Comparison of ENCODE assay signal across 10 cellular contexts in genomic region chrX:10617964-10618342, GRCh38. TPM values are rescaled to one million over a fixed set of nuclear protein-coding genes. Genes with fewer than 3 reads are reported as not detected.
DNase-seq lines count a peak whose midpoint lies in the region; TF ChIP-seq lines count a peak whose summit lies in the region.
"Had no signal": no experiment of that assay in that cellular context is flagged by ENCODE, and none has a peak within 500 bp of the region (broad histone marks: within the 10 kb centered on the region; RNA-seq: fewer than 3 reads in every experiment).

No MANE protein-coding gene starts in this region.

- H2BK5ac ChIP-seq in mesenchymal stem cell (ENCODE audit: low read depth, low read length, poor library complexity, severe bottlenecking) = no peak overlapping the region

- H3K79me1 ChIP-seq in mesenchymal stem cell (replicated peaks; ENCODE audit: low read length, poor library complexity, severe bottlenecking) = no peaks in the 10 kb centered on the region

- H3K9me3 Mint-ChIP-seq in brain = peaks cover 0 to 7% (median 0%) of the 10 kb centered on the region in 5 experiments

- CTCF ChIA-PET in AG04450 (lab: Charles Lee) = interaction anchor here (0.5 to 2.9 kb wide), 3 partner anchors 105 to 484 kb away, joined by 3 to 28 read pairs (median 3); no protein-coding TSS in a partner anchor
- CTCF ChIA-PET in OCI-LY7 (lab: Charles Lee; ENCODE audit: unreplicated experiment) = no interaction called here

- peaks cover 75% of the 10 kb centered on the region for H3K4me1 Mint-ChIP-seq in brain

- no peak overlapping the region for H3K23ac ChIP-seq in mesenchymal stem cell (ENCODE audit: low read length in 2 of 2)

- no peak overlapping the region for H2BK15ac ChIP-seq in mesenchymal stem cell (ENCODE audit: low read depth, poor library complexity, severe bottlenecking)

- H4K8ac ChIP-seq in mesenchymal stem cell (ENCODE audit: low read length) = no peak overlapping the region

- H4K20me1 ChIP-seq in OCI-LY7 (ENCODE audit: insufficient read depth, low read length) = no peaks in the 10 kb centered on the region

- no peak overlapping the region for H2BK12ac ChIP-seq in mesenchymal stem cell (ENCODE audit: low read length in 2 of 2)

- peaks cover 4% of the 10 kb centered on the region for H3K27me3 Mint-ChIP-seq in brain

- POLR2A ChIA-PET in AG04450 (lab: Yijun Ruan, JAX) (no interaction called here), OCI-LY7 (lab: Charles Lee) (no interaction called here)

- no TSS peak for BruUV-seq in OCI-LY7 (replicated peaks; lab: Mats Ljungman, UMichigan)

- no peaks in the 10 kb centered on the region for H3K36me3 Mint-ChIP-seq in brain

- H2BK120ac ChIP-seq in mesenchymal stem cell (ENCODE audit: low read depth, low read length) = no peak overlapping the region

- H3K4ac ChIP-seq in mesenchymal stem cell (ENCODE audit: low read depth in 1 of 2, low read length in 2 of 2) = no peak overlapping the region

- H3K79me2 ChIP-seq in OCI-LY7 (ENCODE audit: insufficient read depth, low read depth, low read length) = no peaks in the 10 kb centered on the region

- H3K27me3 ChIP-seq in AG04450 (ENCODE audit: control insufficient read depth, insufficient read depth, low read length) (no peaks in the 10 kb centered on the region), mesenchymal stem cell (ENCODE audit: control insufficient read depth in 1 of 2, insufficient read depth in 1 of 2, low read length in 2 of 2) (no peaks in the 10 kb centered on the region)

- 31% methylated on average over 3 of the region's 3 CpGs for WGBS in mesenchymal stem cell

- H3K9ac ChIP-seq in mesenchymal stem cell (ENCODE audit: low read length) = peak overlapping the region; percentile 27

- no peaks in the 10 kb centered on the region for H3K36me3 ChIP-seq in mesenchymal stem cell (ENCODE audit: control insufficient read depth in 1 of 2, insufficient read depth in 2 of 2, low read depth in 1 of 2, low read length in 2 of 2)
- no peaks in the 10 kb centered on the region for H3K36me3 ChIP-seq in OCI-LY7 (ENCODE audit: insufficient read depth, low read length)
- H3K36me3 ChIP-seq: spleen had no signal

- H3K4me3 ChIP-seq in AG04450 (ENCODE audit: low read depth, low read length) = peak overlapping the region; percentile 73
- H3K4me3 ChIP-seq in mesenchymal stem cell (ENCODE audit: insufficient read depth in 1 of 2, low read depth in 1 of 2, low read length in 2 of 2) = peak overlapping the region in 1 of 2 experiments; percentile 83
- H3K4me3 ChIP-seq in OCI-LY7 (ENCODE audit: low read depth, low read length, poor library complexity, severe bottlenecking) = no peak overlapping the region
- H3K4me3 ChIP-seq: spleen had no signal

- DNase-seq in AG04450 (ENCODE audit: low read depth, low spot score) = no peak
- DNase-seq in LHCN-M2 (ENCODE audit: low read depth) = peak; percentile 68
- DNase-seq in mesenchymal stem cell = no peak
- no peak for DNase-seq in OCI-LY7 (ENCODE audit: low spot score)
- no peak for DNase-seq in KG1 (lab: John Stamatoyannopoulos, UW)
- no peak for DNase-seq in stimulated activated naive CD4-positive, alpha-beta T cell (lab: John Stamatoyannopoulos, UW)
- DNase-seq in CD1c-positive myeloid dendritic cell (ENCODE audit: extremely low spot score) = no peak
- DNase-seq: effector memory CD8-positive, alpha-beta T cell; spleen had no signal

- no peak overlapping the region for H2AK5ac ChIP-seq in mesenchymal stem cell (ENCODE audit: low read length, severe bottlenecking)

- no peak overlapping the region for H3K18ac ChIP-seq in mesenchymal stem cell (ENCODE audit: low read depth in 1 of 2, low read length in 2 of 2)

- no peak overlapping the region for H3K14ac ChIP-seq in mesenchymal stem cell (ENCODE audit: low read length in 2 of 2)

- peaks cover 1% of the 10 kb centered on the region for H3K4me1 ChIP-seq in mesenchymal stem cell (ENCODE audit: control insufficient read depth, insufficient read depth, low read depth, low read length)
- H3K4me1 ChIP-seq in OCI-LY7 (ENCODE audit: insufficient read depth, low read length, poor library complexity, severe bottlenecking) = no peaks in the 10 kb centered on the region

- H3K9me3 ChIP-seq in AG04450 (ENCODE audit: control insufficient read depth, insufficient read depth, low read length) (no peaks in the 10 kb centered on the region), mesenchymal stem cell (ENCODE audit: control insufficient read depth, low read length) (no peaks in the 10 kb centered on the region), OCI-LY7 (ENCODE audit: low read length) (no peaks in the 10 kb centered on the region)
- H3K9me3 ChIP-seq: spleen had no signal

- peak overlapping the region; percentile 87 to 92 (median 91) for H3K4me3 Mint-ChIP-seq in brain
- H3K4me3 Mint-ChIP-seq: effector memory CD8-positive, alpha-beta T cell had no signal

- intact Hi-C loops in OCI-LY7 (cut with micrococcal nuclease; ENCODE audit: unreplicated experiment) = loop anchor here (10.0 kb wide), 1 partner anchor 623 kb away; no protein-coding TSS in a partner anchor

- H4K91ac ChIP-seq in mesenchymal stem cell (ENCODE audit: low read length) = no peak overlapping the region

- H3K27ac ChIP-seq in AG04450 (ENCODE audit: low read depth, low read length) (no peak overlapping the region), mesenchymal stem cell (ENCODE audit: low read length, poor library complexity, severe bottlenecking) (no peak overlapping the region), OCI-LY7 (ENCODE audit: low read depth, low read length, poor library complexity, severe bottlenecking) (no peak overlapping the region)
- H3K27ac ChIP-seq: spleen had no signal

- H3K27ac Mint-ChIP-seq in brain = peak overlapping the region; percentile 79 to 90 (median 84)
- H3K27ac Mint-ChIP-seq: effector memory CD8-positive, alpha-beta T cell had no signal

- TF ChIP-seq CTCF in AG04450 (IDR thresholded peaks at IDR 0.05; ENCODE audit: low read depth, low read length) (no peak), brain (conservative IDR thresholded peaks at IDR 0.05) (no peak), OCI-LY7 (conservative IDR thresholded peaks at IDR 0.05; ENCODE audit: low read length) (no peak)

- H3K4me2 ChIP-seq in mesenchymal stem cell (ENCODE audit: low read length, poor library complexity, severe bottlenecking) (peak overlapping the region; percentile 14), OCI-LY7 (ENCODE audit: low read length) (no peak overlapping the region)

- no peak overlapping the region for H2AFZ ChIP-seq in mesenchymal stem cell (ENCODE audit: low read depth, low read length)
- no peak overlapping the region for H2AFZ ChIP-seq in OCI-LY7 (ENCODE audit: low read length)

- H3K9me2 ChIP-seq in OCI-LY7 (ENCODE audit: insufficient read depth, low read length) = no peaks in the 10 kb centered on the region

RNA-seq across cellular contexts. Expression of gene MID1, which starts 2.4 kb away (rescaled TPM):
- 37.5 and 42.0 TPM in 2 replicates for polyA plus RNA-seq in AG04450 (2011; rRNA removed)
- polyA minus RNA-seq in AG04450 (2011; rRNA and poly(A)+ RNA removed) = 65.2 and 80.6 TPM in 2 replicates
- 8.6 and 11.8 TPM in 2 replicates for total RNA-seq in LHCN-M2 (2014; rRNA removed)
- 5.4 TPM for polyA plus RNA-seq in LHCN-M2 (2012)
- 7.4 TPM for polyA plus RNA-seq in brain (ENCODE audit: insufficient read depth, low read depth, low replicate concordance)
- 3.7 TPM for polyA plus RNA-seq in mesenchymal stem cell (2013, experiment 1 of 2)
- polyA plus RNA-seq in mesenchymal stem cell (2013, experiment 2 of 2) = 2.7 TPM
- total RNA-seq in OCI-LY7 (2014; rRNA removed; shearing (Covaris generic)) = 0.46 and 0.76 TPM in 2 replicates
- total RNA-seq in OCI-LY7 (2022) = 1.0 and 1.6 TPM in 2 replicates
